In the genomic region with DNA sequence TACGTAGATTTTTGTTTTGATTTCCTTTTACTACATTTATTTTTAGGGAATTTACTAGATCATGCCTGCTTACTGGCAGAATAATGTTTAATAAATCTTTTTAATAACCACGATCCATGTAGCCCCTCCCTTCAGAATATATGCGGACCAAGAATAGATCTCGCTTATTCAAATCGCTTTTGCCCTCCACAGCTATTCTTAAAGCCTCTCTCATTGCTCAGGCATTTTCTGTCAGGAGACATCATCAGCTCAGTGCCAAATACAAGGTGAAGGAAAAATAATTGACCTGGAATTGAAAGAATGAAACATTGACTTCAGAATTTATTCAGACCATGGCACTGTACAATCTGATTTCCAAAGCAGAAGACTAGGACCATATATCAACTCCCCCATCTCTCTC, we compare ENCODE assay signal across 18 cellular contexts.
DNase-seq lines count a peak whose midpoint lies in the region; ATAC-seq lines count a peak whose summit lies in the region.
"Had no signal": no experiment of that assay in that cellular context is flagged by ENCODE, and none has a peak within 500 bp of the region (broad histone marks: within the 10 kb centered on the region; RNA-seq: fewer than 3 reads in every experiment).

No MANE protein-coding gene starts in this region.

- no peak for DNase-seq in activated T-cell treated with anti-CD3 and anti-CD28 coated beads, Interleukin-2, amount 50 U/mL, for 24 hours
- no peak for DNase-seq in activated T-cell treated with anti-CD3 and anti-CD28 coated beads for 4 hours
- DNase-seq in stimulated activated naive CD8-positive, alpha-beta T cell treated with anti-CD3 and anti-CD28 coated beads, Interleukin-15, Interleukin-2, amounts not matched to agents 100 U/mL and 50 U/mL, for 24 hours, result no peak
- DNase-seq in activated naive CD8-positive, alpha-beta T cell treated with anti-CD3 and anti-CD28 coated beads, Interleukin-2, amount 50 U/mL, for 24 hours, result no peak
- no peak for DNase-seq in stimulated activated naive CD8-positive, alpha-beta T cell treated with anti-CD3 and anti-CD28 coated beads, Interleukin-15, amount 100 ng/mL, for 72 hours
- DNase-seq in stimulated activated CD8-positive, alpha-beta memory T cell treated with anti-CD3 and anti-CD28 coated beads, Interleukin-4, amount 100 ng/mL, for 48 hours, result no peak
- DNase-seq: DMS79, KG1, NCI-H1092 treated with DMSO at 0.1 percent for 48 hours, NCI-H1436 treated with DMSO at 0.1 percent for 48 hours, NCI-H1930, NCI-H510A treated with DMSO at 0.1 percent for 48 hours, NCI-H748 treated with DMSO at 0.1 percent for 48 hours had no signal

- H3K27me3 Mint-ChIP-seq in activated T-cell treated with anti-CD3 and anti-CD28 coated beads, Interleukin-2, amount 50 U/mL, for 24 hours, result no peaks in the 10 kb centered on the region
- H3K27me3 Mint-ChIP-seq in stimulated activated naive CD8-positive, alpha-beta T cell treated with anti-CD3 and anti-CD28 coated beads, Interleukin-15, Interleukin-2, amounts not matched to agents 100 ng/mL and 50 ng/mL, for 24 hours, result no peaks in the 10 kb centered on the region
- no peaks in the 10 kb centered on the region for H3K27me3 Mint-ChIP-seq in activated naive CD8-positive, alpha-beta T cell treated with anti-CD3 and anti-CD28 coated beads, Interleukin-2, amount 50 U/mL, for 24 hours
- H3K27me3 Mint-ChIP-seq in stimulated activated naive CD8-positive, alpha-beta T cell treated with anti-CD3 and anti-CD28 coated beads, Interleukin-15, amount 100 ng/mL, for 72 hours, result no peaks in the 10 kb centered on the region
- H3K27me3 Mint-ChIP-seq: B cell had no signal

- H3K27ac Mint-ChIP-seq in activated T-cell treated with anti-CD3 and anti-CD28 coated beads, Interleukin-2, amount 50 U/mL, for 24 hours, result peak overlapping the region; percentile 95
- peak overlapping the region; percentile 95 for H3K27ac Mint-ChIP-seq in stimulated activated naive CD8-positive, alpha-beta T cell treated with anti-CD3 and anti-CD28 coated beads, Interleukin-15, Interleukin-2, amounts not matched to agents 100 ng/mL and 50 ng/mL, for 24 hours
- no peak overlapping the region for H3K27ac Mint-ChIP-seq in activated naive CD8-positive, alpha-beta T cell treated with anti-CD3 and anti-CD28 coated beads, Interleukin-2, amount 50 U/mL, for 24 hours
- peak overlapping the region in 1 of 2 donors; percentile 19 for H3K27ac Mint-ChIP-seq in stimulated activated naive CD8-positive, alpha-beta T cell treated with anti-CD3 and anti-CD28 coated beads, Interleukin-15, amount 100 ng/mL, for 72 hours
- H3K27ac Mint-ChIP-seq: B cell had no signal

- H3K4me3 Mint-ChIP-seq in activated T-cell treated with anti-CD3 and anti-CD28 coated beads, Interleukin-2, amount 50 U/mL, for 24 hours, result no peak overlapping the region
- H3K4me3 Mint-ChIP-seq in stimulated activated naive CD8-positive, alpha-beta T cell treated with anti-CD3 and anti-CD28 coated beads, Interleukin-15, Interleukin-2, amounts not matched to agents 100 ng/mL and 50 ng/mL, for 24 hours, result peak overlapping the region; percentile 50
- peak overlapping the region; percentile 57 for H3K4me3 Mint-ChIP-seq in activated naive CD8-positive, alpha-beta T cell treated with anti-CD3 and anti-CD28 coated beads, Interleukin-2, amount 50 U/mL, for 24 hours
- H3K4me3 Mint-ChIP-seq in stimulated activated naive CD8-positive, alpha-beta T cell treated with anti-CD3 and anti-CD28 coated beads, Interleukin-15, amount 100 ng/mL, for 72 hours, result peak overlapping the region; percentile 22 to 38
- H3K4me3 Mint-ChIP-seq: B cell, CD14-positive monocyte had no signal

- H3K36me3 Mint-ChIP-seq in activated T-cell treated with anti-CD3 and anti-CD28 coated beads, Interleukin-2, amount 50 U/mL, for 24 hours (ENCODE audit: low read depth), result peaks cover 40% of the 10 kb centered on the region
- peaks cover 62% of the 10 kb centered on the region for H3K36me3 Mint-ChIP-seq in stimulated activated naive CD8-positive, alpha-beta T cell treated with anti-CD3 and anti-CD28 coated beads, Interleukin-15, Interleukin-2, amounts not matched to agents 100 ng/mL and 50 ng/mL, for 24 hours (ENCODE audit: low read depth)
- peaks cover 71% of the 10 kb centered on the region for H3K36me3 Mint-ChIP-seq in activated naive CD8-positive, alpha-beta T cell treated with anti-CD3 and anti-CD28 coated beads, Interleukin-2, amount 50 U/mL, for 24 hours (ENCODE audit: low read depth)

- no peak for ATAC-seq in stimulated activated naive CD8-positive, alpha-beta T cell treated with anti-CD3 and anti-CD28 coated beads, Interleukin-15, Interleukin-2, amounts not matched to agents 100 U/mL and 50 U/mL, for 24 hours
- ATAC-seq in activated naive CD8-positive, alpha-beta T cell treated with anti-CD3 and anti-CD28 coated beads, Interleukin-2, amount 50 U/mL, for 24 hours, result no peak
- no peak for ATAC-seq in stimulated activated naive CD8-positive, alpha-beta T cell treated with anti-CD3 and anti-CD28 coated beads, Interleukin-15, amount 100 ng/mL, for 72 hours
- ATAC-seq in GM21786 (IDR thresholded peaks at IDR 0.05; ENCODE audit: unreplicated experiment), result no peak
- ATAC-seq: A549 had no signal

- no peaks in the 10 kb centered on the region for H3K9me3 Mint-ChIP-seq in activated T-cell treated with anti-CD3 and anti-CD28 coated beads, Interleukin-2, amount 50 U/mL, for 24 hours
- no peaks in the 10 kb centered on the region for H3K9me3 Mint-ChIP-seq in stimulated activated naive CD8-positive, alpha-beta T cell treated with anti-CD3 and anti-CD28 coated beads, Interleukin-15, Interleukin-2, amounts not matched to agents 100 ng/mL and 50 ng/mL, for 24 hours
- no peaks in the 10 kb centered on the region for H3K9me3 Mint-ChIP-seq in activated naive CD8-positive, alpha-beta T cell treated with anti-CD3 and anti-CD28 coated beads, Interleukin-2, amount 50 U/mL, for 24 hours
- no peaks in the 10 kb centered on the region for H3K9me3 Mint-ChIP-seq in stimulated activated naive CD8-positive, alpha-beta T cell treated with anti-CD3 and anti-CD28 coated beads, Interleukin-15, amount 100 ng/mL, for 72 hours

- H3K4me1 Mint-ChIP-seq in activated T-cell treated with anti-CD3 and anti-CD28 coated beads, Interleukin-2, amount 50 U/mL, for 24 hours (ENCODE audit: low read depth), result peaks cover 72% of the 10 kb centered on the region
- H3K4me1 Mint-ChIP-seq in stimulated activated naive CD8-positive, alpha-beta T cell treated with anti-CD3 and anti-CD28 coated beads, Interleukin-15, Interleukin-2, amounts not matched to agents 100 ng/mL and 50 ng/mL, for 24 hours (ENCODE audit: low read depth), result peaks cover 38% of the 10 kb centered on the region
- H3K4me1 Mint-ChIP-seq in activated naive CD8-positive, alpha-beta T cell treated with anti-CD3 and anti-CD28 coated beads, Interleukin-2, amount 50 U/mL, for 24 hours, result peaks cover 38% of the 10 kb centered on the region
- peaks cover 34% of the 10 kb centered on the region for H3K4me1 Mint-ChIP-seq in stimulated activated naive CD8-positive, alpha-beta T cell treated with anti-CD3 and anti-CD28 coated beads, Interleukin-15, amount 100 ng/mL, for 72 hours
